Comparison of ENCODE assay signal across 19 cellular contexts in genomic region chr5:105259581-105260217, GRCh38.
DNase-seq lines count a peak whose midpoint lies in the region; ATAC-seq, FAIRE-seq and TF ChIP-seq lines count a peak whose summit lies in the region.
"Had no signal": no experiment of that assay in that cellular context is flagged by ENCODE, and none has a peak within 500 bp of the region (broad histone marks: within the 10 kb centered on the region; RNA-seq: fewer than 3 reads in every experiment).

No MANE protein-coding gene starts in this region.

- no peak overlapping the region for H3K14ac ChIP-seq in H1 (ENCODE audit: insufficient read length)

- no peaks in the 10 kb centered on the region for H4K20me1 ChIP-seq in H1 (replicated peaks in 1 of 2; ENCODE audit: control insufficient read depth in 1 of 2, insufficient read depth in 2 of 2, low read length in 2 of 2)
- H4K20me1 ChIP-seq: BLaER1 treated with 17β-estradiol and CSF1 and Interleukin-3, amounts not matched to agents 10 nM and 100 nM had no signal

- H3K79me2 ChIP-seq in H1 (ENCODE audit: control insufficient read depth in 1 of 2, insufficient read depth in 2 of 2, low read length in 2 of 2) (no peaks in the 10 kb centered on the region), parathyroid adenoma (no peaks in the 10 kb centered on the region)

- no peaks in the 10 kb centered on the region for H3K23me2 ChIP-seq in H1 (ENCODE audit: low read depth, low read length)

- H3K27me3 ChIP-seq in Caco-2 (replicated peaks; ENCODE audit: control insufficient read depth, insufficient read depth, low read length) (no peaks in the 10 kb centered on the region), H1 (replicated peaks in 1 of 4; ENCODE audit: control insufficient read depth in 3 of 4, extremely low read depth in 1 of 4, insufficient read depth in 3 of 4, low read length in 3 of 4) (no peaks in the 10 kb centered on the region), parathyroid adenoma (ENCODE audit: control insufficient read depth, insufficient read depth, low read length) (no peaks in the 10 kb centered on the region), aorta (ENCODE audit: control insufficient read depth in 1 of 2, insufficient read depth in 2 of 2, low read length in 1 of 2) (no peaks in the 10 kb centered on the region), pancreas (no peaks in the 10 kb centered on the region)
- H3K27me3 ChIP-seq: BLaER1 treated with 17β-estradiol and CSF1 and Interleukin-3, amounts not matched to agents 10 nM and 100 nM had no signal

- H3K23ac ChIP-seq in H1 (ENCODE audit: insufficient read length) = no peak overlapping the region

- 87% methylated on average over 5 of the region's 5 CpGs; no CpG with 5 or more reads in 1 of the 2 experiments for WGBS in H1 (ENCODE audit: extremely low coverage in 1 of 2, insufficient coverage in 1 of 2, insufficient read length in 1 of 2, insufficient replicate concordance in 2 of 2, low coverage in 1 of 2, low lambda C conversion rate in 2 of 2, missing lambda C conversion rate in 1 of 2), 2 experiments
- 79 to 84% methylated on average over 5 of the region's 5 CpGs for WGBS in aorta, 2 donors
- 18 to 27% methylated on average over 5 of the region's 5 CpGs for WGBS in pancreas, 2 donors

- FAIRE-seq in H1 (lab: Jason Lieb, UNC) = no peak
- FAIRE-seq in pancreas (lab: Jason Lieb, UNC) = no peak
- FAIRE-seq: GM12891 had no signal

- H3K56ac ChIP-seq in H1 (replicated peaks; ENCODE audit: insufficient read length, low read depth, low read length) = no peak overlapping the region

- H3K4ac ChIP-seq in H1 (replicated peaks; ENCODE audit: insufficient read length, low read depth, low read length) = no peak overlapping the region

- no peak for TF ChIP-seq POLR2A in H1 (IDR thresholded peaks at IDR 0.05; ENCODE audit: control extremely low read depth in 1 of 2, low read depth in 2 of 2, low read length in 2 of 2)

- H3K4me2 ChIP-seq in H1 (ENCODE audit: insufficient read depth in 1 of 2, low read depth in 2 of 2, low read length in 2 of 2) (no peak overlapping the region), parathyroid adenoma (ENCODE audit: low read length) (no peak overlapping the region)
- H3K4me2 ChIP-seq: BLaER1 treated with 17β-estradiol and CSF1 and Interleukin-3, amounts not matched to agents 10 nM and 100 nM had no signal

- H3K27ac Mint-ChIP-seq in Caco-2 (ENCODE audit: unreplicated experiment) = no peak overlapping the region
- H3K27ac Mint-ChIP-seq: B cell; CD8-positive, alpha-beta T cell had no signal

- CTCF ChIA-PET in Caco-2 (lab: Charles Lee) (no interaction called here), H1 (lab: Charles Lee; ENCODE audit: partially characterized antibody) (no interaction called here)

- no TSS peak for BruUV-seq in Caco-2 (replicated peaks; lab: Mats Ljungman, UMichigan)

- peak; percentile 3 to 34 for DNase-seq in Caco-2
- DNase-seq in NCI-H226 = peak; percentile 13
- DNase-seq in H1 (ENCODE audit: low read depth in 1 of 2, low spot score in 2 of 2) = no peak
- DNase-seq in globus pallidus (ENCODE audit: low spot score) = no peak
- no peak for DNase-seq in aorta
- no peak for DNase-seq in pancreas
- DNase-seq: 8988T; CD8-positive, alpha-beta T cell; DMS 273 treated with DMSO at 0.1 percent for 48 hours; DMS53; DND-41; EL; GOT3; HCEC 1CT had no signal

- no peak overlapping the region for H4K91ac ChIP-seq in H1 (replicated peaks; ENCODE audit: insufficient read length, low read length)

- ATAC-seq in aorta (ENCODE audit: low FRiP score) (no peak), GM18873 (IDR thresholded peaks at IDR 0.05; ENCODE audit: low FRiP score, unreplicated experiment) (no peak), pancreas (no peak)
- ATAC-seq: CD8-positive, alpha-beta T cell had no signal

- H4K8ac ChIP-seq in H1 (ENCODE audit: extremely low read depth, insufficient read depth, low read length) = no peak overlapping the region

- H2AK5ac ChIP-seq in H1 (ENCODE audit: low read depth, low read length) = no peak overlapping the region

- H3K79me1 ChIP-seq in H1 (ENCODE audit: low read depth, low read length) = no peaks in the 10 kb centered on the region

- no peak for TF ChIP-seq RAD21 in H1 (IDR thresholded peaks at IDR 0.05 in 1 of 2, conservative IDR thresholded peaks at IDR 0.05 in 1 of 2; ENCODE audit: low read depth in 2 of 2, low read length in 2 of 2)

- TF ChIP-seq CTCF in Caco-2 (IDR thresholded peaks at IDR 0.05; ENCODE audit: insufficient read depth in 1 of 2, low read depth in 1 of 2, low read length in 1 of 2, severe bottlenecking in 1 of 2, unreplicated experiment in 1 of 2) (no peak), H1 (IDR thresholded peaks at IDR 0.05; ENCODE audit: control extremely low read depth in 1 of 3, insufficient read depth in 1 of 3, low read depth in 1 of 3, low read length in 3 of 3) (no peak), parathyroid adenoma (IDR thresholded peaks at IDR 0.05) (no peak), pancreas (IDR thresholded peaks at IDR 0.05) (no peak)

- H2AFZ ChIP-seq in H1 (ENCODE audit: low read length) (peak overlapping the region; percentile 25; the same call in 1 of the 2 replicates), parathyroid adenoma (peak overlapping the region; percentile 45)

- H3K4me1 Mint-ChIP-seq in Caco-2 (ENCODE audit: low read depth, unreplicated experiment) = peaks cover 21% of the 10 kb centered on the region
- H3K4me1 Mint-ChIP-seq: B cell had no signal

- POLR2A ChIA-PET in Caco-2 (lab: Charles Lee) = no interaction called here
- POLR2A ChIA-PET in H1 (lab: Charles Lee; ENCODE audit: partially characterized antibody) = no interaction called here

- H4K5ac ChIP-seq in H1 (ENCODE audit: insufficient read length, low read depth, low read length) = no peak overlapping the region

- H2BK12ac ChIP-seq in H1 (ENCODE audit: low read depth, low read length) = no peak overlapping the region

- H3K9me3 ChIP-seq in Caco-2 = no peaks in the 10 kb centered on the region
- no peaks in the 10 kb centered on the region for H3K9me3 ChIP-seq in H1 (ENCODE audit: insufficient read depth in 2 of 2, low read depth in 1 of 2, low read length in 1 of 2)
- H3K9me3 ChIP-seq in parathyroid adenoma (ENCODE audit: control insufficient read depth, low read length) = no peaks in the 10 kb centered on the region
- H3K9me3 ChIP-seq in aorta (ENCODE audit: control insufficient read depth, low read length) = no peaks in the 10 kb centered on the region
- H3K9me3 ChIP-seq in pancreas = no peaks in the 10 kb centered on the region
- H3K9me3 ChIP-seq: BLaER1 treated with 17β-estradiol and CSF1 and Interleukin-3, amounts not matched to agents 10 nM and 100 nM had no signal

- no peak overlapping the region for H2BK20ac ChIP-seq in H1 (ENCODE audit: low read length)

- no peak overlapping the region for H2BK5ac ChIP-seq in H1 (ENCODE audit: low read depth, low read length)

- no peaks in the 10 kb centered on the region for H3K27me3 Mint-ChIP-seq in Caco-2 (ENCODE audit: insufficient read depth, unreplicated experiment)
- H3K27me3 Mint-ChIP-seq: B cell had no signal

- no peak overlapping the region for H3K27ac ChIP-seq in H1 (ENCODE audit: low read depth, low read length)
- no peak overlapping the region for H3K27ac ChIP-seq in parathyroid adenoma
- no peak overlapping the region for H3K27ac ChIP-seq in aorta (ENCODE audit: low read depth in 1 of 2, low read length in 2 of 2)
- no peak overlapping the region for H3K27ac ChIP-seq in pancreas
- H3K27ac ChIP-seq: BLaER1 treated with 17β-estradiol and CSF1 and Interleukin-3, amounts not matched to agents 10 nM and 100 nM had no signal

- H3K9me3 Mint-ChIP-seq in Caco-2 (ENCODE audit: unreplicated experiment) = peaks cover 23% of the 10 kb centered on the region

- H3K4me3 ChIP-seq in Caco-2 (ENCODE audit: low read depth, low read length) (no peak overlapping the region), H1 (ENCODE audit: extremely low read depth in 1 of 4, insufficient read depth in 2 of 4, low read depth in 3 of 4, low read length in 4 of 4) (no peak overlapping the region), parathyroid adenoma (ENCODE audit: low read depth, low read length) (no peak overlapping the region), aorta (ENCODE audit: low read length in 2 of 2) (no peak overlapping the region), pancreas (no peak overlapping the region)
- H3K4me3 ChIP-seq: BLaER1 treated with 17β-estradiol and CSF1 and Interleukin-3, amounts not matched to agents 10 nM and 100 nM had no signal

- H3K9ac ChIP-seq in H1 (replicated peaks in 1 of 4; ENCODE audit: extremely low read depth in 1 of 4, low read depth in 3 of 4, low read length in 3 of 4) = no peak overlapping the region
- H3K9ac ChIP-seq in parathyroid adenoma = no peak overlapping the region
- H3K9ac ChIP-seq: BLaER1 treated with 17β-estradiol and CSF1 and Interleukin-3, amounts not matched to agents 10 nM and 100 nM had no signal

- peak overlapping the region; percentile 1 for H3K4me3 Mint-ChIP-seq in Caco-2 (ENCODE audit: unreplicated experiment)
- H3K4me3 Mint-ChIP-seq: B cell; CD8-positive, alpha-beta T cell had no signal

- H3K36me3 ChIP-seq in Caco-2 (ENCODE audit: control insufficient read depth, insufficient read depth, low read length) = no peaks in the 10 kb centered on the region
- no peaks in the 10 kb centered on the region for H3K36me3 ChIP-seq in H1 (ENCODE audit: control insufficient read depth in 2 of 4, insufficient read depth in 4 of 4, low read length in 3 of 4)
- peaks cover 2% of the 10 kb centered on the region for H3K36me3 ChIP-seq in parathyroid adenoma (ENCODE audit: control insufficient read depth, insufficient read depth, low read length)
- H3K36me3 ChIP-seq in aorta (ENCODE audit: control insufficient read depth in 1 of 2, insufficient read depth in 2 of 2, low read length in 1 of 2) = no peaks in the 10 kb centered on the region
- H3K36me3 ChIP-seq in pancreas = no peaks in the 10 kb centered on the region
- H3K36me3 ChIP-seq: BLaER1 treated with 17β-estradiol and CSF1 and Interleukin-3, amounts not matched to agents 10 nM and 100 nM had no signal

- no peak for TF ChIP-seq EP300 in H1 (IDR thresholded peaks at IDR 0.05; ENCODE audit: borderline replicate concordance in 1 of 2, low read depth in 2 of 2, low read length in 2 of 2)

- H3K4me1 ChIP-seq in Caco-2 (peaks cover 15% of the 10 kb centered on the region), H1 (replicated peaks in 1 of 4; ENCODE audit: control insufficient read depth in 3 of 4, insufficient read depth in 4 of 4, low read length in 3 of 4) (no peaks in the 10 kb centered on the region), parathyroid adenoma (no peaks in the 10 kb centered on the region), aorta (ENCODE audit: control insufficient read depth in 1 of 2, insufficient read depth in 2 of 2, low read length in 2 of 2) (no peaks in the 10 kb centered on the region), pancreas (no peaks in the 10 kb centered on the region)

- H2BK15ac ChIP-seq in H1 (ENCODE audit: low read length) = no peak overlapping the region

- intact Hi-C loops in Caco-2 (cut with micrococcal nuclease; ENCODE audit: unreplicated experiment) = loop anchor here (1.0 to 10.0 kb wide), 3 partner anchors 29 to 465 kb away; no protein-coding TSS in a partner anchor
- intact Hi-C loops in aorta (cut with DNase I) = no loop called here
- intact Hi-C loops in pancreas (cut with DNase I) = no loop called here

- H3K18ac ChIP-seq in H1 (ENCODE audit: extremely low read depth, low read length) = no peak overlapping the region

- no peaks in the 10 kb centered on the region for H3K36me3 Mint-ChIP-seq in Caco-2 (ENCODE audit: insufficient read depth, unreplicated experiment)
- H3K36me3 Mint-ChIP-seq: CD8-positive, alpha-beta T cell had no signal

- H2BK120ac ChIP-seq in H1 (replicated peaks; ENCODE audit: low read depth, low read length) = no peak overlapping the region

Comparison
In these comparisons a context has a peak if more than half of its experiments do, and no peak if none do; other contexts are left out.
1. DNase-seq: peak in Caco-2 (2 of 2) and NCI-H226 (single experiment); none in H1 (0 of 2), globus pallidus (single experiment), aorta (0 of 2) and pancreas (0 of 6).